ENCODE assay signal across 1 cellular context in the genomic region with DNA sequence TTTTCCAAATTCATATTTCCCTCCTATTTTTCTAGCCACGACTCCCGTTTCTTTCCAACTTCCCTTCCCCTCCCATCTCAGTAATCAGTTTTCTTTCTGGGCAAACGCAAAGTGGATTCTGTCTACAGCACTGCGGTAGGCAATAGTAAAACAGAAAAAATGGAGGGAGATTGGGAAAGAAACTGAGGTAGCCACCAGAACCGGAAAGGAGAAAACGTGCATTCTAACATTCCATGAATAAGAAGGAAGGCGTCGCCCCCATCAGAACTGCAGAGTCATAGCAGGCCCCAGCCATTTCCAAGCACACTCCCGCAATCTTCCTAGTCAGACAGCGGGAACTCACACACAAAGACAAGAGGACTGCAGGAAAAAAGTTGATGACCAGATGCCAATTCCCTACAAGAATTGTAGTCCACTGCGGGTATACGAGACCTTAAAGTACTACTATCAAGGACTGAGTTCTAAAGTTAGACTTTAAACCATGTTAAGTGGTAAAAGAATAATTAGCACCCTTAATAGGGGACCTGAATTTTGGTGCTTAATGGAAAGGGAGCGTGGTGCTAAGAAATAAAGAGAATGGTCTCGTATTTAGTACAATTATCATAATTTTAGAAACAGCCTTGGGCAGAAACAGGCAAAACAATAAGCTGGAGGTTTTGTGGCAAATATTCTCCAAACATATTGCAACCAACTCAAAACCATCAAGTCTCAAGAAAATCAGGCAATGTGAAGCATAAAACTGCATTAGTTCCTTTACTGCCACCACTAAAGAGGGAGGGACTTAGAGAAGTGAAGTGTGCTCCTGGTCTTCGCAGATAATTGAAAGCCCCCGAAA.
TF ChIP-seq lines count a peak whose summit lies in the region.

No MANE protein-coding gene starts in this region.

TF ChIP-seq in HEK293, 187 proteins besides CTCF, POLR2A, EP300 and RAD21 (continued from another document and continues in another):
- TF ChIP-seq, protein P1, sequence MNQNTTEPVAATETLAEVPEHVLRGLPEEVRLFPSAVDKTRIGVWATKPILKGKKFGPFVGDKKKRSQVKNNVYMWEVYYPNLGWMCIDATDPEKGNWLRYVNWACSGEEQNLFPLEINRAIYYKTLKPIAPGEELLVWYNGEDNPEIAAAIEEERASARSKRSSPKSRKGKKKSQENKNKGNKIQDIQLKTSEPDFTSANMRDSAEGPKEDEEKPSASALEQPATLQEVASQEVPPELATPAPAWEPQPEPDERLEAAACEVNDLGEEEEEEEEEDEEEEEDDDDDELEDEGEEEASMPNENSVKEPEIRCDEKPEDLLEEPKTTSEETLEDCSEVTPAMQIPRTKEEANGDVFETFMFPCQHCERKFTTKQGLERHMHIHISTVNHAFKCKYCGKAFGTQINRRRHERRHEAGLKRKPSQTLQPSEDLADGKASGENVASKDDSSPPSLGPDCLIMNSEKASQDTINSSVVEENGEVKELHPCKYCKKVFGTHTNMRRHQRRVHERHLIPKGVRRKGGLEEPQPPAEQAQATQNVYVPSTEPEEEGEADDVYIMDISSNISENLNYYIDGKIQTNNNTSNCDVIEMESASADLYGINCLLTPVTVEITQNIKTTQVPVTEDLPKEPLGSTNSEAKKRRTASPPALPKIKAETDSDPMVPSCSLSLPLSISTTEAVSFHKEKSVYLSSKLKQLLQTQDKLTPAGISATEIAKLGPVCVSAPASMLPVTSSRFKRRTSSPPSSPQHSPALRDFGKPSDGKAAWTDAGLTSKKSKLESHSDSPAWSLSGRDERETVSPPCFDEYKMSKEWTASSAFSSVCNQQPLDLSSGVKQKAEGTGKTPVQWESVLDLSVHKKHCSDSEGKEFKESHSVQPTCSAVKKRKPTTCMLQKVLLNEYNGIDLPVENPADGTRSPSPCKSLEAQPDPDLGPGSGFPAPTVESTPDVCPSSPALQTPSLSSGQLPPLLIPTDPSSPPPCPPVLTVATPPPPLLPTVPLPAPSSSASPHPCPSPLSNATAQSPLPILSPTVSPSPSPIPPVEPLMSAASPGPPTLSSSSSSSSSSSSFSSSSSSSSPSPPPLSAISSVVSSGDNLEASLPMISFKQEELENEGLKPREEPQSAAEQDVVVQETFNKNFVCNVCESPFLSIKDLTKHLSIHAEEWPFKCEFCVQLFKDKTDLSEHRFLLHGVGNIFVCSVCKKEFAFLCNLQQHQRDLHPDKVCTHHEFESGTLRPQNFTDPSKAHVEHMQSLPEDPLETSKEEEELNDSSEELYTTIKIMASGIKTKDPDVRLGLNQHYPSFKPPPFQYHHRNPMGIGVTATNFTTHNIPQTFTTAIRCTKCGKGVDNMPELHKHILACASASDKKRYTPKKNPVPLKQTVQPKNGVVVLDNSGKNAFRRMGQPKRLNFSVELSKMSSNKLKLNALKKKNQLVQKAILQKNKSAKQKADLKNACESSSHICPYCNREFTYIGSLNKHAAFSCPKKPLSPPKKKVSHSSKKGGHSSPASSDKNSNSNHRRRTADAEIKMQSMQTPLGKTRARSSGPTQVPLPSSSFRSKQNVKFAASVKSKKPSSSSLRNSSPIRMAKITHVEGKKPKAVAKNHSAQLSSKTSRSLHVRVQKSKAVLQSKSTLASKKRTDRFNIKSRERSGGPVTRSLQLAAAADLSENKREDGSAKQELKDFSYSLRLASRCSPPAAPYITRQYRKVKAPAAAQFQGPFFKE (tag by site-specific recombination; IDR thresholded peaks at IDR 0.05; ENCODE audit: borderline replicate concordance) = no peak
- TF ChIP-seq ZSCAN30 (tag by site-specific recombination; IDR thresholded peaks at IDR 0.05) (no peak), ZNF585B (tag by site-specific recombination; IDR thresholded peaks at IDR 0.05) (no peak), ZNF501 (tag by site-specific recombination; IDR thresholded peaks at IDR 0.05) (0 out of 2 replicates have a peak, but pooled peaks have one; percentile 6), ZFP41 (tag by site-specific recombination; IDR thresholded peaks at IDR 0.05; ENCODE audit: borderline replicate concordance) (no peak), ZNF660 (tag by site-specific recombination; IDR thresholded peaks at IDR 0.05) (0 out of 2 replicates have a peak, but pooled peaks have one; percentile 19), GFI1B (tag by site-specific recombination; IDR thresholded peaks at IDR 0.05) (no peak), KLF1 (tag by site-specific recombination; IDR thresholded peaks at IDR 0.05) (no peak), ZNF600 (tag by site-specific recombination; IDR thresholded peaks at IDR 0.05) (peak; percentile 28; the same call in 1 of the 2 replicates), ZNF624 (tag by site-specific recombination; IDR thresholded peaks at IDR 0.05) (no peak), ZNF664 (tag by site-specific recombination; IDR thresholded peaks at IDR 0.05) (no peak), ZNF2 (tag by site-specific recombination; IDR thresholded peaks at IDR 0.05) (no peak; the same call in 1 of the 2 replicates), ZNF626 (tag by site-specific recombination; IDR thresholded peaks at IDR 0.05) (no peak), ZNF558 (tag by site-specific recombination; IDR thresholded peaks at IDR 0.05) (no peak), SP2 (tag by site-specific recombination; IDR thresholded peaks at IDR 0.05) (peak; percentile 14; the same call in 1 of the 2 replicates), ZNF658 (tag by site-specific recombination; IDR thresholded peaks at IDR 0.05) (no peak), SCRT2 (tag by site-specific recombination; IDR thresholded peaks at IDR 0.05) (no peak), ZXDB (tag by site-specific recombination; IDR thresholded peaks at IDR 0.05) (no peak), ZNF174 (tag by site-specific recombination; IDR thresholded peaks at IDR 0.05) (no peak), EGR2 (tag by site-specific recombination; IDR thresholded peaks at IDR 0.05; ENCODE audit: low read depth) (no peak), ZNF610 (tag by site-specific recombination; IDR thresholded peaks at IDR 0.05; ENCODE audit: borderline replicate concordance) (no peak), ZEB2 (tag by site-specific recombination; IDR thresholded peaks at IDR 0.05) (no peak), ZNF596 (tag by site-specific recombination; IDR thresholded peaks at IDR 0.05) (no peak), ZNF548 (tag by site-specific recombination; IDR thresholded peaks at IDR 0.05) (no peak), ZNF292 (tag by site-specific recombination; IDR thresholded peaks at IDR 0.05; ENCODE audit: borderline replicate concordance, low read depth) (no peak), ZNF394 (tag by site-specific recombination; IDR thresholded peaks at IDR 0.05; ENCODE audit: borderline replicate concordance) (no peak), ZNF423 (tag by site-specific recombination; IDR thresholded peaks at IDR 0.05) (no peak), IKZF3 (tag by site-specific recombination; IDR thresholded peaks at IDR 0.05) (peak; percentile 88), ZBTB21 (tag by site-specific recombination; IDR thresholded peaks at IDR 0.05) (no peak), ZNF202 (tag by site-specific recombination; IDR thresholded peaks at IDR 0.05; ENCODE audit: borderline replicate concordance) (no peak), ZNF211 (tag by site-specific recombination; IDR thresholded peaks at IDR 0.05; ENCODE audit: low read depth) (no peak), ZNF76 (tag by site-specific recombination; IDR thresholded peaks at IDR 0.05; ENCODE audit: borderline replicate concordance, low read depth) (no peak), ZNF114 (tag by site-specific recombination; IDR thresholded peaks at IDR 0.05) (no peak), ZNF311 (tag by site-specific recombination; IDR thresholded peaks at IDR 0.05; ENCODE audit: borderline replicate concordance) (no peak), SP3 (tag by site-specific recombination; IDR thresholded peaks at IDR 0.05) (no peak), KLF7 (tag by site-specific recombination; IDR thresholded peaks at IDR 0.05; ENCODE audit: borderline replicate concordance) (no peak), ZNF433 (tag by site-specific recombination; IDR thresholded peaks at IDR 0.05; ENCODE audit: low read depth) (no peak), ZNF707 (tag by site-specific recombination; IDR thresholded peaks at IDR 0.05) (no peak), ZNF214 (tag by site-specific recombination; IDR thresholded peaks at IDR 0.05; ENCODE audit: borderline replicate concordance) (no peak), ZNF146 (tag by site-specific recombination; IDR thresholded peaks at IDR 0.05) (no peak)
- TF ChIP-seq, protein P2, sequence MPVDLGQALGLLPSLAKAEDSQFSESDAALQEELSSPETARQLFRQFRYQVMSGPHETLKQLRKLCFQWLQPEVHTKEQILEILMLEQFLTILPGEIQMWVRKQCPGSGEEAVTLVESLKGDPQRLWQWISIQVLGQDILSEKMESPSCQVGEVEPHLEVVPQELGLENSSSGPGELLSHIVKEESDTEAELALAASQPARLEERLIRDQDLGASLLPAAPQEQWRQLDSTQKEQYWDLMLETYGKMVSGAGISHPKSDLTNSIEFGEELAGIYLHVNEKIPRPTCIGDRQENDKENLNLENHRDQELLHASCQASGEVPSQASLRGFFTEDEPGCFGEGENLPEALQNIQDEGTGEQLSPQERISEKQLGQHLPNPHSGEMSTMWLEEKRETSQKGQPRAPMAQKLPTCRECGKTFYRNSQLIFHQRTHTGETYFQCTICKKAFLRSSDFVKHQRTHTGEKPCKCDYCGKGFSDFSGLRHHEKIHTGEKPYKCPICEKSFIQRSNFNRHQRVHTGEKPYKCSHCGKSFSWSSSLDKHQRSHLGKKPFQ (tag by site-specific recombination; IDR thresholded peaks at IDR 0.05) = no peak
- TF ChIP-seq, protein P3, sequence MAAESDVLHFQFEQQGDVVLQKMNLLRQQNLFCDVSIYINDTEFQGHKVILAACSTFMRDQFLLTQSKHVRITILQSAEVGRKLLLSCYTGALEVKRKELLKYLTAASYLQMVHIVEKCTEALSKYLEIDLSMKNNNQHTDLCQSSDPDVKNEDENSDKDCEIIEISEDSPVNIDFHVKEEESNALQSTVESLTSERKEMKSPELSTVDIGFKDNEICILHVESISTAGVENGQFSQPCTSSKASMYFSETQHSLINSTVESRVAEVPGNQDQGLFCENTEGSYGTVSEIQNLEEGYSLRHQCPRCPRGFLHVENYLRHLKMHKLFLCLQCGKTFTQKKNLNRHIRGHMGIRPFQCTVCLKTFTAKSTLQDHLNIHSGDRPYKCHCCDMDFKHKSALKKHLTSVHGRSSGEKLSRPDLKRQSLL (tag by site-specific recombination; IDR thresholded peaks at IDR 0.05) = no peak
- TF ChIP-seq, protein P4, sequence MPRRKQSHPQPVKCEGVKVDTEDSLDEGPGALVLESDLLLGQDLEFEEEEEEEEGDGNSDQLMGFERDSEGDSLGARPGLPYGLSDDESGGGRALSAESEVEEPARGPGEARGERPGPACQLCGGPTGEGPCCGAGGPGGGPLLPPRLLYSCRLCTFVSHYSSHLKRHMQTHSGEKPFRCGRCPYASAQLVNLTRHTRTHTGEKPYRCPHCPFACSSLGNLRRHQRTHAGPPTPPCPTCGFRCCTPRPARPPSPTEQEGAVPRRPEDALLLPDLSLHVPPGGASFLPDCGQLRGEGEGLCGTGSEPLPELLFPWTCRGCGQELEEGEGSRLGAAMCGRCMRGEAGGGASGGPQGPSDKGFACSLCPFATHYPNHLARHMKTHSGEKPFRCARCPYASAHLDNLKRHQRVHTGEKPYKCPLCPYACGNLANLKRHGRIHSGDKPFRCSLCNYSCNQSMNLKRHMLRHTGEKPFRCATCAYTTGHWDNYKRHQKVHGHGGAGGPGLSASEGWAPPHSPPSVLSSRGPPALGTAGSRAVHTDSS (tag by site-specific recombination; IDR thresholded peaks at IDR 0.05) = no peak
- TF ChIP-seq, protein P5, sequence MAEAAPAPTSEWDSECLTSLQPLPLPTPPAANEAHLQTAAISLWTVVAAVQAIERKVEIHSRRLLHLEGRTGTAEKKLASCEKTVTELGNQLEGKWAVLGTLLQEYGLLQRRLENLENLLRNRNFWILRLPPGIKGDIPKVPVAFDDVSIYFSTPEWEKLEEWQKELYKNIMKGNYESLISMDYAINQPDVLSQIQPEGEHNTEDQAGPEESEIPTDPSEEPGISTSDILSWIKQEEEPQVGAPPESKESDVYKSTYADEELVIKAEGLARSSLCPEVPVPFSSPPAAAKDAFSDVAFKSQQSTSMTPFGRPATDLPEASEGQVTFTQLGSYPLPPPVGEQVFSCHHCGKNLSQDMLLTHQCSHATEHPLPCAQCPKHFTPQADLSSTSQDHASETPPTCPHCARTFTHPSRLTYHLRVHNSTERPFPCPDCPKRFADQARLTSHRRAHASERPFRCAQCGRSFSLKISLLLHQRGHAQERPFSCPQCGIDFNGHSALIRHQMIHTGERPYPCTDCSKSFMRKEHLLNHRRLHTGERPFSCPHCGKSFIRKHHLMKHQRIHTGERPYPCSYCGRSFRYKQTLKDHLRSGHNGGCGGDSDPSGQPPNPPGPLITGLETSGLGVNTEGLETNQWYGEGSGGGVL (tag by site-specific recombination; IDR thresholded peaks at IDR 0.05) = no peak
- TF ChIP-seq, protein P6, sequence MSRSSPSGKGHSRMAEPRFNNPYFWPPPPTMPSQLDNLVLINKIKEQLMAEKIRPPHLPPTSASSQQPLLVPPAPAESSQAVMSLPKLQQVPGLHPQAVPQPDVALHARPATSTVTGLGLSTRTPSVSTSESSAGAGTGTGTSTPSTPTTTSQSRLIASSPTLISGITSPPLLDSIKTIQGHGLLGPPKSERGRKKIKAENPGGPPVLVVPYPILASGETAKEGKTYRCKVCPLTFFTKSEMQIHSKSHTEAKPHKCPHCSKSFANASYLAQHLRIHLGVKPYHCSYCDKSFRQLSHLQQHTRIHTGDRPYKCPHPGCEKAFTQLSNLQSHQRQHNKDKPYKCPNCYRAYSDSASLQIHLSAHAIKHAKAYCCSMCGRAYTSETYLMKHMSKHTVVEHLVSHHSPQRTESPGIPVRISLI (tag by site-specific recombination; IDR thresholded peaks at IDR 0.05) = no peak
- TF ChIP-seq, protein P7, sequence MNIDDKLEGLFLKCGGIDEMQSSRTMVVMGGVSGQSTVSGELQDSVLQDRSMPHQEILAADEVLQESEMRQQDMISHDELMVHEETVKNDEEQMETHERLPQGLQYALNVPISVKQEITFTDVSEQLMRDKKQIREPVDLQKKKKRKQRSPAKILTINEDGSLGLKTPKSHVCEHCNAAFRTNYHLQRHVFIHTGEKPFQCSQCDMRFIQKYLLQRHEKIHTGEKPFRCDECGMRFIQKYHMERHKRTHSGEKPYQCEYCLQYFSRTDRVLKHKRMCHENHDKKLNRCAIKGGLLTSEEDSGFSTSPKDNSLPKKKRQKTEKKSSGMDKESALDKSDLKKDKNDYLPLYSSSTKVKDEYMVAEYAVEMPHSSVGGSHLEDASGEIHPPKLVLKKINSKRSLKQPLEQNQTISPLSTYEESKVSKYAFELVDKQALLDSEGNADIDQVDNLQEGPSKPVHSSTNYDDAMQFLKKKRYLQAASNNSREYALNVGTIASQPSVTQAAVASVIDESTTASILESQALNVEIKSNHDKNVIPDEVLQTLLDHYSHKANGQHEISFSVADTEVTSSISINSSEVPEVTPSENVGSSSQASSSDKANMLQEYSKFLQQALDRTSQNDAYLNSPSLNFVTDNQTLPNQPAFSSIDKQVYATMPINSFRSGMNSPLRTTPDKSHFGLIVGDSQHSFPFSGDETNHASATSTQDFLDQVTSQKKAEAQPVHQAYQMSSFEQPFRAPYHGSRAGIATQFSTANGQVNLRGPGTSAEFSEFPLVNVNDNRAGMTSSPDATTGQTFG (tag by site-specific recombination; IDR thresholded peaks at IDR 0.05; ENCODE audit: borderline replicate concordance) = no peak
